In the genomic region with DNA sequence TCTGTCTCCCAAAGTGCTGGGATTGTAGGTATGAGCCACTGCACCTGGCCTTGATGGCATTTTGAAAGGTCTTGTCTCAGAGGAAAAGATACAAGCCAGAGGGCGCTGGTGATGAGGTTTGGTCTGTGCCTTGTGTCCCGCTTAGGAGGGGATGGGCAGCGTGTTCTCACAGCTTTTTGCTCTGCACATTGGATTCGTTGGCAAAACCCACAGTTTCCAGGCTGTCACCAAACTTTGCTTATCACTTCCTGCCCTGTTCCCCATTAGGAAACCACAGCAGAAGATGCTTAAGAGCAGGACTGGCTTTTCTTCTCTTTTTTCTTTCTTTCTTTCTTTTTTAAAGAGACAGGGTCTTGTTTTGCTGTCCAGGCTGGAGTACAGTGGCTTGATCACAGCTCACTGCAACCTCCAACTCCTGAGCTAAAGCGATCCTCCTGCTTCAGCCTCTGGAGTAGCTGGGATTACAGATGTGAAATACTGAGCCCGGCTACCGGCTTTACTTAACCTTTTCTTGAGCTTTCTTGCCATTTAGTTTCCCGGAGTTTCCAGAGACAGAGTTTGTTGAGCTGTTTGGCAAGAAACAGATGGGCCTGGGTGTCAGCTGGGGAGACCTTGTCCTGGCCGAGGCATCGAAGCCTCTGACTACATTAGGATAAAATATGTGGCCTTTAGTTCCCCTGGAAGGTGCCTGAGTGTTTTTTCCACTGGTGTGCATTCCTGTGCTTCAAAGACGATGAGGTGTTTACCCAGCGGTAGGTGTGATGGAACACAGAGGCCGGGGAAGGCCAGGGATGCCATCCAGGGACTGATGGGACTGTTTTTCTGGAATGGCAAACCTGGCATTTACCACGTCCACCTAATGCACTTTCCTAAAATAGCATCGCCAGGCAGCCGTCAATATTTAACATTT, we compare ENCODE assay signal across 1 cellular context.
TF ChIP-seq lines count a peak whose summit lies in the region.

No MANE protein-coding gene starts in this region.

TF ChIP-seq in HEK293T, 16 proteins besides CTCF, POLR2A, EP300 and RAD21 (continued from another document):
- TF ChIP-seq BHLHE40 (IDR thresholded peaks at IDR 0.05; ENCODE audit: borderline replicate concordance) (no peak), FOXA1 (IDR thresholded peaks at IDR 0.05) (no peak), LEF1 (IDR thresholded peaks at IDR 0.05; ENCODE audit: borderline replicate concordance) (no peak), SUZ12 (IDR thresholded peaks at IDR 0.05) (no peak), ARNT (IDR thresholded peaks at IDR 0.05) (no peak), HDGF (IDR thresholded peaks at IDR 0.05; ENCODE audit: borderline replicate concordance) (no peak), ZNF384 (IDR thresholded peaks at IDR 0.05) (no peak), FOXM1 (IDR thresholded peaks at IDR 0.05; ENCODE audit: borderline replicate concordance) (no peak), L3MBTL2 (conservative IDR thresholded peaks at IDR 0.05) (no peak)
